ENCODE assay signal across 15 cellular contexts in genomic region chr20:48728042-48728837, GRCh38.
DNase-seq lines count a peak whose midpoint lies in the region; ATAC-seq lines count a peak whose summit lies in the region.
"Had no signal": no experiment of that assay in that cellular context is flagged by ENCODE, and none has a peak within 500 bp of the region (broad histone marks: within the 10 kb centered on the region; RNA-seq: fewer than 3 reads in every experiment).

No MANE protein-coding gene starts in this region.

- intact Hi-C loops in head of caudate nucleus (cut with DNase I): loop anchor here (5.0 kb wide), 1 partner anchor 71 kb away; no protein-coding TSS in a partner anchor

- peaks cover 43% of the 10 kb centered on the region for H3K4me1 Mint-ChIP-seq in activated CD4-positive, alpha-beta T cell treated with anti-CD3 and anti-CD28 coated beads, Interleukin-2, amount 10 ng/mL, durations not matched to agents 7 days and 5 days
- H3K4me1 Mint-ChIP-seq in activated T-helper 17 cell treated with anti-CD3 and anti-CD28 coated beads, Interleukin-2, amount 50 U/mL, for 72 hours: peaks cover 30% of the 10 kb centered on the region

- ATAC-seq in activated T-helper 17 cell treated with anti-CD3 and anti-CD28 coated beads, Interleukin-2, amount 50 U/mL, for 72 hours (replicated peaks): no peak
- ATAC-seq: heart left ventricle; stimulated activated naive CD8-positive, alpha-beta T cell treated with anti-CD3 and anti-CD28 coated beads, Interleukin-15, amount 100 ng/mL, for 72 hours had no signal

- DNase-seq in activated CD4-positive, alpha-beta T cell treated with anti-CD3 and anti-CD28 coated beads, Interleukin-2, amount 10 ng/mL, durations not matched to agents 7 days and 5 days: no peak
- no peak for DNase-seq in activated CD4-positive, alpha-beta T cell treated with anti-CD3 and anti-CD28 coated beads, Interleukin-2, amount 50 U/mL, for 4 hours
- DNase-seq in head of caudate nucleus: peak; percentile 83 to 98 (median 94)
- DNase-seq in superior temporal gyrus (ENCODE audit: extremely low spot score): peak; percentile 95
- no peak for DNase-seq in NCI-H774 (lab: John Stamatoyannopoulos, UW)
- no peak for DNase-seq in NAMALWA (ENCODE audit: low spot score)
- no peak for DNase-seq in HuH-7.5 (ENCODE audit: low spot score)
- DNase-seq: central memory CD4-positive, alpha-beta T cell; heart left ventricle; Karpas-422; NCI-H226; stimulated activated naive CD8-positive, alpha-beta T cell treated with anti-CD3 and anti-CD28 coated beads, Interleukin-15, amount 100 ng/mL, for 72 hours; SW 1271 had no signal

- CTCF ChIA-PET in activated CD4-positive, alpha-beta T cell treated with anti-CD3 and anti-CD28 coated beads, Interleukin-2, amount 10 ng/mL, durations not matched to agents 7 days and 5 days (lab: Charles Lee): interaction anchor here (0.7 to 2.2 kb wide), 2 partner anchors 19 to 92 kb away, joined by 3 to 4 read pairs; no protein-coding TSS in a partner anchor

- no peaks in the 10 kb centered on the region for H3K27me3 Mint-ChIP-seq in activated CD4-positive, alpha-beta T cell treated with anti-CD3 and anti-CD28 coated beads, Interleukin-2, amount 10 ng/mL, durations not matched to agents 7 days and 5 days
- H3K27me3 Mint-ChIP-seq in activated T-helper 17 cell treated with anti-CD3 and anti-CD28 coated beads, Interleukin-2, amount 50 U/mL, for 72 hours: no peaks in the 10 kb centered on the region
- H3K27me3 Mint-ChIP-seq: stimulated activated naive CD8-positive, alpha-beta T cell treated with anti-CD3 and anti-CD28 coated beads, Interleukin-15, amount 100 ng/mL, for 72 hours had no signal

- no peaks in the 10 kb centered on the region for H3K9me3 Mint-ChIP-seq in activated CD4-positive, alpha-beta T cell treated with anti-CD3 and anti-CD28 coated beads, Interleukin-2, amount 10 ng/mL, durations not matched to agents 7 days and 5 days
- no peaks in the 10 kb centered on the region for H3K9me3 Mint-ChIP-seq in activated T-helper 17 cell treated with anti-CD3 and anti-CD28 coated beads, Interleukin-2, amount 50 U/mL, for 72 hours
- H3K9me3 Mint-ChIP-seq: mesothelial cell of epicardium; stimulated activated naive CD8-positive, alpha-beta T cell treated with anti-CD3 and anti-CD28 coated beads, Interleukin-15, amount 100 ng/mL, for 72 hours had no signal

- H3K4me3 Mint-ChIP-seq in activated CD4-positive, alpha-beta T cell treated with anti-CD3 and anti-CD28 coated beads, Interleukin-2, amount 10 ng/mL, durations not matched to agents 7 days and 5 days: no peak overlapping the region
- H3K4me3 Mint-ChIP-seq in activated T-helper 17 cell treated with anti-CD3 and anti-CD28 coated beads, Interleukin-2, amount 50 U/mL, for 72 hours: no peak overlapping the region
- H3K4me3 Mint-ChIP-seq: mesothelial cell of epicardium; stimulated activated naive CD8-positive, alpha-beta T cell treated with anti-CD3 and anti-CD28 coated beads, Interleukin-15, amount 100 ng/mL, for 72 hours had no signal

- H3K36me3 Mint-ChIP-seq in activated CD4-positive, alpha-beta T cell treated with anti-CD3 and anti-CD28 coated beads, Interleukin-2, amount 10 ng/mL, durations not matched to agents 7 days and 5 days (ENCODE audit: low read depth): peaks cover 56% of the 10 kb centered on the region
- peaks cover 98% of the 10 kb centered on the region for H3K36me3 Mint-ChIP-seq in activated T-helper 17 cell treated with anti-CD3 and anti-CD28 coated beads, Interleukin-2, amount 50 U/mL, for 72 hours (ENCODE audit: low read depth)
- H3K36me3 Mint-ChIP-seq: mesothelial cell of epicardium had no signal

- POLR2A ChIA-PET in activated CD4-positive, alpha-beta T cell treated with anti-CD3 and anti-CD28 coated beads, Interleukin-2, amount 10 ng/mL, durations not matched to agents 7 days and 5 days (lab: Charles Lee): no interaction called here

- H3K27ac Mint-ChIP-seq in activated CD4-positive, alpha-beta T cell treated with anti-CD3 and anti-CD28 coated beads, Interleukin-2, amount 10 ng/mL, durations not matched to agents 7 days and 5 days: peak overlapping the region; percentile 47
- H3K27ac Mint-ChIP-seq in activated T-helper 17 cell treated with anti-CD3 and anti-CD28 coated beads, Interleukin-2, amount 50 U/mL, for 72 hours: peak overlapping the region; percentile 87
- H3K27ac Mint-ChIP-seq: mesothelial cell of epicardium had no signal

Comparison
In these comparisons a context has a peak if more than half of its experiments do, and no peak if none do; other contexts are left out.
1. DNase-seq: peak in head of caudate nucleus (42 of 42) and superior temporal gyrus (single experiment); none in activated CD4-positive, alpha-beta T cell treated with anti-CD3 and anti-CD28 coated beads, Interleukin-2, amount 10 ng/mL, durations not matched to agents 7 days and 5 days (single experiment), activated CD4-positive, alpha-beta T cell treated with anti-CD3 and anti-CD28 coated beads, Interleukin-2, amount 50 U/mL, for 4 hours (0 of 2), NCI-H774 (single experiment), NAMALWA (single experiment) and HuH-7.5 (single experiment).